In genomic region chr19:35226748-35227147, GRCh38 we compare ENCODE assay signal across 22 cellular contexts. TPM values are rescaled to one million over a fixed set of nuclear protein-coding genes. Genes with fewer than 3 reads are reported as not detected.
A peak's percentile ranks its signal among the peaks of the same experiment; 100 is the strongest.
DNase-seq lines count a peak whose midpoint lies in the region; ATAC-seq and TF ChIP-seq lines count a peak whose summit lies in the region.
"Had no signal": no experiment of that assay in that cellular context is flagged by ENCODE, and none has a peak within 500 bp of the region (broad histone marks: within the 10 kb centered on the region; RNA-seq: fewer than 3 reads in every experiment).

No MANE protein-coding gene starts in this region.

- peaks cover 34% of the 10 kb centered on the region for H3K4me1 Mint-ChIP-seq in stimulated activated naive CD8-positive, alpha-beta T cell treated with anti-CD3 and anti-CD28 coated beads, Interleukin-15, amount 100 ng/mL, for 72 hours
- H3K4me1 Mint-ChIP-seq in activated naive CD8-positive, alpha-beta T cell treated with anti-CD3 and anti-CD28 coated beads for 36 hours: peaks cover 4% of the 10 kb centered on the region

- H3K9me3 Mint-ChIP-seq in stimulated activated naive CD8-positive, alpha-beta T cell treated with anti-CD3 and anti-CD28 coated beads, Interleukin-15, amount 100 ng/mL, for 72 hours: peaks cover 0 to 7% of the 10 kb centered on the region in 2 donors
- H3K9me3 Mint-ChIP-seq in activated naive CD8-positive, alpha-beta T cell treated with anti-CD3 and anti-CD28 coated beads for 36 hours: no peaks in the 10 kb centered on the region

- WGBS in esophagus muscularis mucosa: 91% methylated on average over 5 of the region's 5 CpGs

- no peaks in the 10 kb centered on the region for H3K36me3 ChIP-seq in esophagus muscularis mucosa
- H3K36me3 ChIP-seq: BE2C, HAP-1 had no signal

- H3K27ac Mint-ChIP-seq in stimulated activated naive CD8-positive, alpha-beta T cell treated with anti-CD3 and anti-CD28 coated beads, Interleukin-15, amount 100 ng/mL, for 72 hours: peak overlapping the region in 1 of 2 donors; percentile 6
- no peak overlapping the region for H3K27ac Mint-ChIP-seq in activated naive CD8-positive, alpha-beta T cell treated with anti-CD3 and anti-CD28 coated beads for 36 hours

- no peak for TF ChIP-seq CTCF in esophagus muscularis mucosa (IDR thresholded peaks at IDR 0.05)

- no peak for TF ChIP-seq POLR2A in esophagus muscularis mucosa (IDR thresholded peaks at IDR 0.05; ENCODE audit: low read depth)

- H3K9me3 ChIP-seq in esophagus muscularis mucosa: peaks cover 0 to 6% (median 0%) of the 10 kb centered on the region in 4 donors
- H3K9me3 ChIP-seq: BE2C, HAP-1 had no signal

- peaks cover 0 to 9% (median 2%) of the 10 kb centered on the region in 4 donors for H3K4me1 ChIP-seq in esophagus muscularis mucosa
- H3K4me1 ChIP-seq: BE2C had no signal

- no peak overlapping the region for H3K27ac ChIP-seq in esophagus muscularis mucosa (replicated peaks in 1 of 4)

- no peak for TF ChIP-seq EP300 in esophagus muscularis mucosa (IDR thresholded peaks at IDR 0.05)

- DNase-seq in stimulated activated naive CD8-positive, alpha-beta T cell treated with anti-CD3 and anti-CD28 coated beads, Interleukin-15, Interleukin-2, amounts not matched to agents 100 U/mL and 50 U/mL, for 24 hours: peak; percentile 1
- DNase-seq in stimulated activated naive CD8-positive, alpha-beta T cell treated with anti-CD3 and anti-CD28 coated beads, Interleukin-15, amount 100 ng/mL, for 72 hours: no peak
- DNase-seq in esophagus muscularis mucosa (ENCODE audit: extremely low spot score) (peak; percentile 68), superior temporal gyrus (ENCODE audit: extremely low spot score) (peak; percentile 26)
- no peak for DNase-seq in activated naive CD8-positive, alpha-beta T cell treated with anti-CD3 and anti-CD28 coated beads for 36 hours
- DNase-seq: BE2C, EL, GF-D8, Kasumi-1, NCI-H1417, NCI-H1694 treated with DMSO at 0.1 percent for 48 hours, NCI-H2081 treated with DMSO at 0.1 percent for 48 hours, NCI-H446 treated with DMSO at 0.1 percent for 48 hours, NCI-H526 treated with DMSO at 0.1 percent for 48 hours, Right ventricle myocardium superior had no signal

- no peaks in the 10 kb centered on the region for H3K27me3 Mint-ChIP-seq in stimulated activated naive CD8-positive, alpha-beta T cell treated with anti-CD3 and anti-CD28 coated beads, Interleukin-15, amount 100 ng/mL, for 72 hours
- H3K27me3 Mint-ChIP-seq in activated naive CD8-positive, alpha-beta T cell treated with anti-CD3 and anti-CD28 coated beads for 36 hours: no peaks in the 10 kb centered on the region

- H3K4me3 Mint-ChIP-seq in stimulated activated naive CD8-positive, alpha-beta T cell treated with anti-CD3 and anti-CD28 coated beads, Interleukin-15, amount 100 ng/mL, for 72 hours: no peak overlapping the region
- H3K4me3 Mint-ChIP-seq in activated naive CD8-positive, alpha-beta T cell treated with anti-CD3 and anti-CD28 coated beads for 36 hours: no peak overlapping the region

- ATAC-seq in stimulated activated naive CD8-positive, alpha-beta T cell treated with anti-CD3 and anti-CD28 coated beads, Interleukin-15, Interleukin-2, amounts not matched to agents 100 U/mL and 50 U/mL, for 24 hours: no peak
- no peak for ATAC-seq in stimulated activated naive CD8-positive, alpha-beta T cell treated with anti-CD3 and anti-CD28 coated beads, Interleukin-15, amount 100 ng/mL, for 72 hours
- no peak for ATAC-seq in GM18520 (IDR thresholded peaks at IDR 0.05; ENCODE audit: unreplicated experiment)
- no peak for ATAC-seq in GM21737 (IDR thresholded peaks at IDR 0.05; ENCODE audit: unreplicated experiment)

- H3K27me3 ChIP-seq in esophagus muscularis mucosa: peaks cover 0 to 41% (median 0%) of the 10 kb centered on the region in 4 donors
- H3K27me3 ChIP-seq: BE2C had no signal

- H3K36me3 Mint-ChIP-seq in activated naive CD8-positive, alpha-beta T cell treated with anti-CD3 and anti-CD28 coated beads for 36 hours: no peaks in the 10 kb centered on the region

- H3K4me3 ChIP-seq in esophagus muscularis mucosa: no peak overlapping the region
- H3K4me3 ChIP-seq: HAP-1 had no signal

- intact Hi-C loops in esophagus muscularis mucosa (cut with DNase I): no loop called here

RNA-seq across cellular contexts. Expression of gene FAM187B, which starts 1.8 kb away (rescaled TPM):
- not detected for total RNA-seq in esophagus muscularis mucosa
- not detected for total RNA-seq in activated naive CD8-positive, alpha-beta T cell treated with anti-CD3 and anti-CD28 coated beads for 36 hours
- total RNA-seq: A673, MCF 10A, Right ventricle myocardium superior, RPMI7951, SK-MEL-5 had no signal

RNA-seq across cellular contexts. Expression of gene LSR, which starts 22.1 kb away (rescaled TPM):
- total RNA-seq in esophagus muscularis mucosa: 10 to 100 TPM in 2 of 4 donors, 1 to 10 TPM in 2; 5.1 to 19.2 (median 10.8) TPM
- 10 to 100 TPM; 40.6 to 43.9 TPM for total RNA-seq in activated naive CD8-positive, alpha-beta T cell treated with anti-CD3 and anti-CD28 coated beads for 36 hours

RNA-seq across cellular contexts. Expression of gene USF2, which starts 42.0 kb away (rescaled TPM):
- 100 to 1,000 TPM; 111 to 122 (median 116) TPM for total RNA-seq in esophagus muscularis mucosa
- total RNA-seq in activated naive CD8-positive, alpha-beta T cell treated with anti-CD3 and anti-CD28 coated beads for 36 hours: 100 to 1,000 TPM; 105 to 109 TPM

RNA-seq across cellular contexts. Expression of gene HAMP, which starts 55.6 kb away (rescaled TPM):
- total RNA-seq in esophagus muscularis mucosa: not detected
- total RNA-seq in activated naive CD8-positive, alpha-beta T cell treated with anti-CD3 and anti-CD28 coated beads for 36 hours: under 1 TPM; 0.32 to 0.37 TPM
- total RNA-seq: MCF 10A, Right ventricle myocardium superior, RPMI7951, SK-MEL-5 had no signal

Comparison
In these comparisons a context has a peak if more than half of its experiments do, and no peak if none do; other contexts are left out.
1. DNase-seq: peak in stimulated activated naive CD8-positive, alpha-beta T cell treated with anti-CD3 and anti-CD28 coated beads, Interleukin-15, Interleukin-2, amounts not matched to agents 100 U/mL and 50 U/mL, for 24 hours (single experiment), esophagus muscularis mucosa (single experiment) and superior temporal gyrus (single experiment); none in stimulated activated naive CD8-positive, alpha-beta T cell treated with anti-CD3 and anti-CD28 coated beads, Interleukin-15, amount 100 ng/mL, for 72 hours (0 of 2) and activated naive CD8-positive, alpha-beta T cell treated with anti-CD3 and anti-CD28 coated beads for 36 hours (single experiment).